17 cellular contexts compared by ENCODE assay signal in genomic region chr22:44266811-44267760, GRCh38. TPM values are rescaled to one million over a fixed set of nuclear protein-coding genes. Genes with fewer than 3 reads are reported as not detected.
A peak's percentile ranks its signal among the peaks of the same experiment; 100 is the strongest.
DNase-seq lines count a peak whose midpoint lies in the region; ATAC-seq and TF ChIP-seq lines count a peak whose summit lies in the region.
"Had no signal": no experiment of that assay in that cellular context is flagged by ENCODE, and none has a peak within 500 bp of the region (broad histone marks: within the 10 kb centered on the region; RNA-seq: fewer than 3 reads in every experiment).

No MANE protein-coding gene starts in this region.

- CTCF ChIA-PET in SK-N-SH (lab: Yijun Ruan, JAX) = interaction anchor here (1.5 kb wide), 1 partner anchor 186 kb away, joined by 4 read pairs; no protein-coding TSS in a partner anchor

- H3K9me2 ChIP-seq in GM23338 (ENCODE audit: insufficient read depth) (no peaks in the 10 kb centered on the region), SK-N-SH (no peaks in the 10 kb centered on the region)

- peaks cover 40% of the 10 kb centered on the region for H3K4me1 ChIP-seq in BLaER1
- no peaks in the 10 kb centered on the region for H3K4me1 ChIP-seq in GM23338 (ENCODE audit: insufficient read depth)
- peaks cover 0 to 8% of the 10 kb centered on the region in 2 experiments; a peak in 2 of 4 replicates for H3K4me1 ChIP-seq in SK-N-SH (ENCODE audit: control insufficient read depth in 1 of 2, insufficient read depth in 2 of 2, low read depth in 1 of 2, low read length in 1 of 2)

- DNase-seq in GM23338 (ENCODE audit: low spot score) (no peak), chondrocyte (ENCODE audit: low spot score) (peak; percentile 55), posterior cingulate gyrus (peak in 6 of 10 donors; percentile 20 to 87 (median 60)), SK-N-SH (no peak), NOMO-1 treated with DMSO at 0.1 percent for 48 hours (lab: John Stamatoyannopoulos, UW; ENCODE audit: unreplicated experiment) (no peak), T-helper 17 cell (no peak)
- DNase-seq: ACHN; CD4-positive, alpha-beta memory T cell; NCI-H1048; NCI-H1694; NCI-H446; SHP77 had no signal

- H3K4me3 ChIP-seq in BLaER1 (no peak overlapping the region), GM23338 (no peak overlapping the region), SK-N-SH (ENCODE audit: low read depth in 2 of 2, low read length in 1 of 2) (no peak overlapping the region)
- H3K4me3 ChIP-seq: K562 had no signal

- H3K9ac ChIP-seq in BLaER1 (no peak overlapping the region), SK-N-SH (no peak overlapping the region)

- H3K27me3 ChIP-seq in BLaER1 (peaks cover 44% of the 10 kb centered on the region), GM23338 (ENCODE audit: insufficient read depth) (no peaks in the 10 kb centered on the region), SK-N-SH (ENCODE audit: insufficient read depth) (no peaks in the 10 kb centered on the region)

- TF ChIP-seq CTCF in GM23338 (conservative IDR thresholded peaks at IDR 0.05; ENCODE audit: low read depth in 2 of 2) = no peak
- TF ChIP-seq CTCF in chondrocyte (IDR thresholded peaks at IDR 0.05) = no peak
- no peak for TF ChIP-seq CTCF in SK-N-SH (IDR thresholded peaks at IDR 0.05)

- no peak overlapping the region for H2AFZ ChIP-seq in GM23338
- H2AFZ ChIP-seq in SK-N-SH (ENCODE audit: low read depth) = no peak overlapping the region

- TF ChIP-seq EP300 in SK-N-SH (IDR thresholded peaks at IDR 0.05; ENCODE audit: borderline replicate concordance in 1 of 2, low read depth in 1 of 2, low read length in 1 of 2) = no peak

- no peaks in the 10 kb centered on the region for H3F3A ChIP-seq in GM23338 (replicated peaks; ENCODE audit: low read depth)
- no peaks in the 10 kb centered on the region for H3F3A ChIP-seq in SK-N-SH (replicated peaks; ENCODE audit: insufficient read depth)

- peaks cover 20% of the 10 kb centered on the region; the same call in 1 of the 2 replicates for H4K20me1 ChIP-seq in BLaER1
- H4K20me1 ChIP-seq in GM23338 (replicated peaks; ENCODE audit: insufficient read depth) = no peaks in the 10 kb centered on the region
- no peaks in the 10 kb centered on the region for H4K20me1 ChIP-seq in SK-N-SH (ENCODE audit: insufficient read depth)

- no peaks in the 10 kb centered on the region for H3K36me3 ChIP-seq in BLaER1
- H3K36me3 ChIP-seq in GM23338 (ENCODE audit: insufficient read depth) = no peaks in the 10 kb centered on the region
- no peaks in the 10 kb centered on the region for H3K36me3 ChIP-seq in SK-N-SH (replicated peaks in 1 of 2; ENCODE audit: control insufficient read depth in 1 of 2, insufficient read depth in 2 of 2, low read length in 1 of 2)

- H3K4me1 Mint-ChIP-seq in GM23338 = peaks cover 17% of the 10 kb centered on the region
- H3K4me1 Mint-ChIP-seq in chondrocyte (ENCODE audit: low read depth) = peaks cover 3% of the 10 kb centered on the region
- H3K4me1 Mint-ChIP-seq in T-helper 17 cell = peaks cover 9% of the 10 kb centered on the region
- H3K4me1 Mint-ChIP-seq: CD4-positive, alpha-beta memory T cell had no signal

- WGBS in SK-N-SH (ENCODE audit: low lambda C conversion rate) = 80% methylated on average over 9 of the region's 24 CpGs

- POLR2A ChIA-PET in SK-N-SH (lab: Yijun Ruan, JAX) = interaction anchor here (0.6 kb wide), 1 partner anchor 55 kb away, joined by 4 read pairs; no protein-coding TSS in a partner anchor

- intact Hi-C loops in posterior cingulate gyrus (cut with DNase I) = no loop called here

- H3K27ac ChIP-seq in BLaER1 (no peak overlapping the region), GM23338 (ENCODE audit: low read depth) (no peak overlapping the region), SK-N-SH (ENCODE audit: low read depth in 2 of 2, low read length in 1 of 2) (no peak overlapping the region)
- H3K27ac ChIP-seq: HL-60 had no signal

- H3K79me2 ChIP-seq in GM23338 (replicated peaks; ENCODE audit: insufficient read depth) = no peaks in the 10 kb centered on the region
- no peaks in the 10 kb centered on the region for H3K79me2 ChIP-seq in SK-N-SH (ENCODE audit: insufficient read depth)

- H3K27ac Mint-ChIP-seq in GM23338 (peak overlapping the region; percentile 44; the same call in 1 of the 2 replicates), chondrocyte (ENCODE audit: unreplicated experiment) (no peak overlapping the region), T-helper 17 cell (no peak overlapping the region)
- H3K27ac Mint-ChIP-seq: CD4-positive, alpha-beta memory T cell had no signal

- peak overlapping the region; percentile 65 for H3K4me2 ChIP-seq in BLaER1
- no peak overlapping the region for H3K4me2 ChIP-seq in GM23338
- no peak overlapping the region for H3K4me2 ChIP-seq in SK-N-SH

- H3K9me3 ChIP-seq in BLaER1 (no peaks in the 10 kb centered on the region), SK-N-SH (no peaks in the 10 kb centered on the region), T-helper 17 cell (ENCODE audit: control insufficient read depth, low read length, poor library complexity, severe bottlenecking) (no peaks in the 10 kb centered on the region)

- H3K4me3 Mint-ChIP-seq in GM23338 (no peak overlapping the region), chondrocyte (ENCODE audit: unreplicated experiment) (no peak overlapping the region), T-helper 17 cell (no peak overlapping the region)
- H3K4me3 Mint-ChIP-seq: CD4-positive, alpha-beta memory T cell had no signal

- H3K9me3 Mint-ChIP-seq in GM23338 (peaks cover 14% of the 10 kb centered on the region), chondrocyte (ENCODE audit: low read depth) (peaks cover 3% of the 10 kb centered on the region)

- H3K27me3 Mint-ChIP-seq in GM23338 (ENCODE audit: insufficient read depth, low read depth, poor library complexity) (peaks cover 4% of the 10 kb centered on the region), chondrocyte (ENCODE audit: low read depth) (peaks cover 11% of the 10 kb centered on the region), T-helper 17 cell (peaks cover 11% of the 10 kb centered on the region)
- H3K27me3 Mint-ChIP-seq: CD4-positive, alpha-beta memory T cell had no signal

- TF ChIP-seq RAD21 in SK-N-SH (IDR thresholded peaks at IDR 0.05; ENCODE audit: low read length) = no peak

- peaks cover 12% of the 10 kb centered on the region for H3K36me3 Mint-ChIP-seq in GM23338 (ENCODE audit: low read depth)
- H3K36me3 Mint-ChIP-seq in chondrocyte (ENCODE audit: low read depth) = peaks cover 5% of the 10 kb centered on the region
- peaks cover 4% of the 10 kb centered on the region for H3K36me3 Mint-ChIP-seq in T-helper 17 cell (ENCODE audit: low read depth)
- H3K36me3 Mint-ChIP-seq: CD4-positive, alpha-beta memory T cell had no signal

- ATAC-seq in GM23338 = no peak
- ATAC-seq in T-helper 17 cell = no peak
- no peak for ATAC-seq in HG02981 (IDR thresholded peaks at IDR 0.05; ENCODE audit: unreplicated experiment)
- ATAC-seq: K562, Panc1 had no signal

TF ChIP-seq in GM23338, 12 proteins besides CTCF, POLR2A, EP300 and RAD21 (continues in another document):
- TF ChIP-seq ZNF331 (CRISPR knock-in tag; IDR thresholded peaks at IDR 0.05; ENCODE audit: low read depth) (no peak), STAT1 (IDR thresholded peaks at IDR 0.05; ENCODE audit: unreplicated experiment) (no peak), EZH2 (IDR thresholded peaks at IDR 0.05; ENCODE audit: low read depth, unreplicated experiment) (no peak), ZNF114 (CRISPR knock-in tag; IDR thresholded peaks at IDR 0.05) (no peak), EZH2phosphoT487 (IDR thresholded peaks at IDR 0.05; ENCODE audit: unreplicated experiment) (no peak), POLR2AphosphoS5 (IDR thresholded peaks at IDR 0.05; ENCODE audit: low read depth) (no peak)
- TF ChIP-seq, protein P1, sequence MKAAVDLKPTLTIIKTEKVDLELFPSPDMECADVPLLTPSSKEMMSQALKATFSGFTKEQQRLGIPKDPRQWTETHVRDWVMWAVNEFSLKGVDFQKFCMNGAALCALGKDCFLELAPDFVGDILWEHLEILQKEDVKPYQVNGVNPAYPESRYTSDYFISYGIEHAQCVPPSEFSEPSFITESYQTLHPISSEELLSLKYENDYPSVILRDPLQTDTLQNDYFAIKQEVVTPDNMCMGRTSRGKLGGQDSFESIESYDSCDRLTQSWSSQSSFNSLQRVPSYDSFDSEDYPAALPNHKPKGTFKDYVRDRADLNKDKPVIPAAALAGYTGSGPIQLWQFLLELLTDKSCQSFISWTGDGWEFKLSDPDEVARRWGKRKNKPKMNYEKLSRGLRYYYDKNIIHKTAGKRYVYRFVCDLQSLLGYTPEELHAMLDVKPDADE (IDR thresholded peaks at IDR 0.05) = no peak

TF ChIP-seq in SK-N-SH, 30 proteins besides CTCF, POLR2A, EP300 and RAD21 (continues in another document):
- no peak for TF ChIP-seq RXRA (IDR thresholded peaks at IDR 0.05; ENCODE audit: borderline replicate concordance, low read depth)
- no peak for TF ChIP-seq SMC3 (IDR thresholded peaks at IDR 0.05; ENCODE audit: low read depth, low read length)
- no peak for TF ChIP-seq NFIC (IDR thresholded peaks at IDR 0.05; ENCODE audit: borderline replicate concordance)
- no peak for TF ChIP-seq MXI1 (IDR thresholded peaks at IDR 0.05; ENCODE audit: low read depth, low read length)
- no peak for TF ChIP-seq NRF1 (IDR thresholded peaks at IDR 0.05; ENCODE audit: low read depth, low read length)
- TF ChIP-seq JUND (IDR thresholded peaks at IDR 0.05) = no peak
- no peak for TF ChIP-seq TCF12 (IDR thresholded peaks at IDR 0.05)
- TF ChIP-seq EZH2phosphoT487 (IDR thresholded peaks at IDR 0.05; ENCODE audit: borderline replicate concordance, low read depth) = no peak
- TF ChIP-seq ELF1 (IDR thresholded peaks at IDR 0.05) = no peak
- TF ChIP-seq FOSL2 (IDR thresholded peaks at IDR 0.05; ENCODE audit: borderline replicate concordance, low read depth) = no peak
- TF ChIP-seq RFX5 (IDR thresholded peaks at IDR 0.05; ENCODE audit: low read length) = no peak

RNA-seq across cellular contexts. Expression of gene SHISAL1, which starts 45.7 kb away (rescaled TPM):
- 3.4 and 4.3 TPM in 2 replicates for total RNA-seq in GM23338 (2014; rRNA removed; shearing (Covaris generic))
- polyA plus RNA-seq in GM23338 (2016; fragmentation: Nextera tagmentation; extraction: Ambion mirVana) = 0.64 and 0.71 TPM in 2 replicates
- total RNA-seq in chondrocyte = 7.5 to 20.9 TPM (median 8.3 TPM) in 3 replicates
- polyA plus RNA-seq in SK-N-SH (2012; rRNA removed) = 0.10 and 0.11 TPM in 2 replicates
- polyA plus RNA-seq in SK-N-SH (2012; cell fraction: cytosol; rRNA removed) = 0.06 and 0.08 TPM in 2 replicates
- 0.06 and 0.10 TPM in 2 replicates for polyA plus RNA-seq in SK-N-SH (2012; cell fraction: nucleus; rRNA removed)
- not detected for total RNA-seq in T-helper 17 cell
- total RNA-seq: CD4-positive, alpha-beta memory T cell; K562 had no signal
- polyA plus RNA-seq: CD4-positive, alpha-beta memory T cell; K562 had no signal

Comparison
In these comparisons a context has a peak if more than half of its experiments do, and no peak if none do; other contexts are left out.
1. DNase-seq: peak in chondrocyte (single experiment) and posterior cingulate gyrus (6 of 10); none in GM23338 (single experiment), SK-N-SH (single experiment), NOMO-1 treated with DMSO at 0.1 percent for 48 hours (single experiment) and T-helper 17 cell (0 of 3).